9 cellular contexts compared by ENCODE assay signal in the genomic region with DNA sequence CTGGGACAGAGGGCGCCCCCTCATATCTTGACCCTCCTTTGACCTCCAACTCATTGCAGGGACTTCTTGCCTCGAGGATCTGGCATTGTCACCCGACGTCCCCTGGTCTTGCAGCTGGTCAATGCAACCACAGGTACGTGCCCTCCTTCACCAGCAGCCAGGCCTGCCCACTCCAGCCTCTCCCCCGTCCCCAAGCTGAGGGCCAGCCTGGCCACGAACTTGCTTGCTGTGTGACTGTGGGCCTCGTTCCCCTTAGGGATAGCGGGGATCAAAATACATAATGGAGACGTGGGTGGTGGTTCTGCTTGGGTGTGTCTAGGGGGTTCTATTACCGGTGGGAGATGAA. TPM values are rescaled to one million over a fixed set of nuclear protein-coding genes. Genes with fewer than 3 reads are reported as not detected.
A peak's percentile ranks its signal among the peaks of the same experiment; 100 is the strongest.
DNase-seq lines count a peak whose midpoint lies in the region; ATAC-seq and TF ChIP-seq lines count a peak whose summit lies in the region.
"Had no signal": no experiment of that assay in that cellular context is flagged by ENCODE, and none has a peak within 500 bp of the region (broad histone marks: within the 10 kb centered on the region; RNA-seq: fewer than 3 reads in every experiment).

No MANE protein-coding gene starts in this region.

- peaks cover 2% of the 10 kb centered on the region; the same call in 1 of the 2 replicates for H3K27me3 Mint-ChIP-seq in HFFc6 (ENCODE audit: insufficient read depth)

- H3K9me3 Mint-ChIP-seq in HFFc6, result no peaks in the 10 kb centered on the region

- H3K36me3 Mint-ChIP-seq in HFFc6 (ENCODE audit: low read depth), result peaks cover 10% of the 10 kb centered on the region; the same call in 1 of the 2 replicates

- no peaks in the 10 kb centered on the region for H3K27me3 ChIP-seq in heart left ventricle
- no peaks in the 10 kb centered on the region for H3K27me3 ChIP-seq in mammary epithelial cell (ENCODE audit: insufficient read depth, low read length)
- H3K27me3 ChIP-seq in mucosa of stomach (ENCODE audit: control insufficient read depth, insufficient read depth, low read length), result no peaks in the 10 kb centered on the region
- no peaks in the 10 kb centered on the region for H3K27me3 ChIP-seq in uterus

- intact Hi-C loops in heart left ventricle (cut with DNase I) (no loop called here), Right ventricle myocardium inferior (cut with DNase I) (no loop called here), mammary epithelial cell (cut with micrococcal nuclease) (loop anchor here (1.0 to 5.0 kb wide), 2 partner anchors 15 to 34 kb away; partner anchors contain the start of gene DNM1), uterus (cut with DNase I; ENCODE audit: low total_unique reads) (no loop called here)

- H4K20me1 ChIP-seq in mammary epithelial cell (ENCODE audit: insufficient read depth, low read length), result no peaks in the 10 kb centered on the region

- peak overlapping the region; percentile 67 for H3K4me2 ChIP-seq in mammary epithelial cell (ENCODE audit: insufficient read depth, low read depth, low read length)

- WGBS in heart left ventricle, 4 donors, result 62 to 71% (median 64%) methylated on average over 11 of the region's 11 CpGs
- 72% methylated on average over 8 of the region's 11 CpGs for WGBS in mammary epithelial cell (ENCODE audit: low coverage, missing lambda C conversion rate)

- peaks cover 26% of the 10 kb centered on the region for H3K4me1 Mint-ChIP-seq in HFFc6 (ENCODE audit: low read depth)

- DNase-seq in heart left ventricle, result no peak
- no peak for DNase-seq in Right ventricle myocardium inferior (ENCODE audit: missing footprints)
- DNase-seq in mammary epithelial cell, result no peak
- no peak for DNase-seq in uterus
- DNase-seq in cortex of kidney (lab: John Stamatoyannopoulos, UW), result no peak
- DNase-seq in HFFc6, result no peak
- DNase-seq: amniotic stem cell had no signal

- no peak overlapping the region for H3K4me3 Mint-ChIP-seq in HFFc6

- peak overlapping the region; percentile 83 for H2AFZ ChIP-seq in mammary epithelial cell (ENCODE audit: low read depth, low read length)

- H3K4me3 ChIP-seq in heart left ventricle, result peak overlapping the region in 9 of 12 donors; percentile 30 to 53 (median 49)
- H3K4me3 ChIP-seq in mammary epithelial cell (replicated peaks in 1 of 3; ENCODE audit: insufficient read depth in 1 of 3, low read depth in 2 of 3, low read length in 3 of 3), result peak overlapping the region in 1 of 3 experiments; percentile 16
- no peak overlapping the region for H3K4me3 ChIP-seq in mucosa of stomach (ENCODE audit: low read length)
- peak overlapping the region in 1 of 2 donors; percentile 22 for H3K4me3 ChIP-seq in uterus

- no peaks in the 10 kb centered on the region for H3K9me3 ChIP-seq in heart left ventricle
- H3K9me3 ChIP-seq in mammary epithelial cell (replicated peaks; ENCODE audit: insufficient read depth, low read length), result no peaks in the 10 kb centered on the region
- H3K9me3 ChIP-seq in mucosa of stomach (ENCODE audit: control insufficient read depth, low read length), result no peaks in the 10 kb centered on the region
- H3K9me3 ChIP-seq in uterus, result no peaks in the 10 kb centered on the region

- no peak for TF ChIP-seq CTCF in heart left ventricle (IDR thresholded peaks at IDR 0.05)
- TF ChIP-seq CTCF in mammary epithelial cell (conservative IDR thresholded peaks at IDR 0.05 in 1 of 2, IDR thresholded peaks at IDR 0.05 in 1 of 2; ENCODE audit: extremely low read depth in 1 of 2, insufficient read depth in 1 of 2, low read depth in 1 of 2, low read length in 2 of 2), result no peak
- TF ChIP-seq CTCF in uterus (IDR thresholded peaks at IDR 0.05), result no peak
- no peak for TF ChIP-seq CTCF in HFFc6 (IDR thresholded peaks at IDR 0.05)

- dilution Hi-C loops in mammary epithelial cell (cut with HindIII; ENCODE audit: low sequenced_read_pairs), result no loop called here

- H3K79me2 ChIP-seq in mammary epithelial cell (ENCODE audit: insufficient read depth, low read length), result no peaks in the 10 kb centered on the region

- in situ Hi-C loops in mammary epithelial cell (cut with MboI; ENCODE audit: low sequenced_read_pairs in 2 of 2), result no loop called here

- H3K27ac ChIP-seq in heart left ventricle, result peak overlapping the region in 5 of 12 donors; percentile 1 to 40 (median 29)
- H3K27ac ChIP-seq in mammary epithelial cell (ENCODE audit: insufficient read depth, low read depth, low read length), result no peak overlapping the region
- peak overlapping the region; percentile 29 to 42 for H3K27ac ChIP-seq in uterus

- ATAC-seq in heart left ventricle, result no peak
- no peak for ATAC-seq in Right ventricle myocardium inferior
- no peak for ATAC-seq in GM21447 (IDR thresholded peaks at IDR 0.05; ENCODE audit: unreplicated experiment)

- H3K9ac ChIP-seq in mammary epithelial cell (ENCODE audit: insufficient read depth, low read length) (no peak overlapping the region), mucosa of stomach (ENCODE audit: low read length) (peak overlapping the region; percentile 15)

- no peak for TF ChIP-seq POLR2A in heart left ventricle (IDR thresholded peaks at IDR 0.05)
- no peak for TF ChIP-seq POLR2A in uterus (IDR thresholded peaks at IDR 0.05)

- H3K27ac Mint-ChIP-seq in HFFc6, result no peak overlapping the region

- H3K4me1 ChIP-seq in heart left ventricle (peaks cover 0 to 32% (median 16%) of the 10 kb centered on the region in 12 donors), mammary epithelial cell (ENCODE audit: insufficient read depth, low read length) (peaks cover 15% of the 10 kb centered on the region), mucosa of stomach (ENCODE audit: control insufficient read depth, insufficient read depth, low read length) (peaks cover 8% of the 10 kb centered on the region), uterus (no peaks in the 10 kb centered on the region)

- H3K36me3 ChIP-seq in heart left ventricle, result peaks cover 0 to 21% (median 0%) of the 10 kb centered on the region in 9 donors
- no peaks in the 10 kb centered on the region for H3K36me3 ChIP-seq in mammary epithelial cell (ENCODE audit: insufficient read depth, low read length)
- no peaks in the 10 kb centered on the region for H3K36me3 ChIP-seq in mucosa of stomach (ENCODE audit: control insufficient read depth, insufficient read depth, low read length)
- no peaks in the 10 kb centered on the region for H3K36me3 ChIP-seq in uterus

- CTCF ChIA-PET in mammary epithelial cell (lab: Charles Lee; ENCODE audit: low non-redundant PET), result interaction anchor here (0.5 kb wide), 1 partner anchor 810 kb away, joined by 5 read pairs; the partner anchor contains the start of gene SH3GLB2

- BruUV-seq in mammary epithelial cell (replicated peaks; lab: Mats Ljungman, UMichigan), result no TSS peak

RNA-seq across cellular contexts. Expression of gene DNM1, which starts 15.0 kb away (rescaled TPM):
- total RNA-seq in heart left ventricle (10 to 100 TPM in 1 of 9 donors, 1 to 10 TPM in 8; 1.6 to 17.2 (median 3.6) TPM), Right ventricle myocardium inferior (6.1 TPM), mammary epithelial cell (1 to 10 TPM in 1 of 2 donors, under 1 TPM in 1; 0.67 to 3.2 TPM), uterus (10 to 100 TPM in 3 of 4 donors, 1 to 10 TPM in 1; 5.0 to 71.5 (median 31.0) TPM)
- polyA plus RNA-seq in heart left ventricle (1 to 10 TPM; 2.2 to 7.7 TPM), mammary epithelial cell (0.50 TPM)
- not detected for polyA minus RNA-seq in mammary epithelial cell
- 10 to 100 TPM; 17.4 to 38.2 (median 32.7) TPM for total RNA-seq in HFFc6 (2021; fragmentation: NEBNext Ultra II Directional; extraction: Animal tissue kit (Norgen Biotek cat#: 25700))

RNA-seq across cellular contexts. Expression of gene CIZ1, which starts 26.8 kb away (rescaled TPM):
- total RNA-seq in heart left ventricle (100 to 1,000 TPM in 1 of 9 donors, 10 to 100 TPM in 8; 42.6 to 101 (median 79.3) TPM), Right ventricle myocardium inferior (69.3 TPM), mammary epithelial cell (100 to 1,000 TPM in 1 of 2 donors, 10 to 100 TPM in 1; 36.0 to 109 TPM), uterus (100 to 1,000 TPM in 1 of 4 donors, 10 to 100 TPM in 3; 31.3 to 151 (median 52.6) TPM)
- polyA plus RNA-seq in heart left ventricle (10 to 100 TPM; 43.7 to 53.8 TPM), mammary epithelial cell (25.5 TPM)
- 130 TPM for polyA minus RNA-seq in mammary epithelial cell
- 100 to 1,000 TPM; 119 to 168 (median 148) TPM for total RNA-seq in HFFc6 (2021; fragmentation: NEBNext Ultra II Directional; extraction: Animal tissue kit (Norgen Biotek cat#: 25700))

RNA-seq across cellular contexts. Expression of gene GOLGA2, which starts 57.7 kb away (rescaled TPM):
- total RNA-seq in heart left ventricle (100 to 1,000 TPM in 1 of 9 donors, 10 to 100 TPM in 8; 68.5 to 122 (median 87.4) TPM), Right ventricle myocardium inferior (76.4 TPM), mammary epithelial cell (10 to 100 TPM; 42.2 to 76.7 TPM), uterus (100 to 1,000 TPM in 2 of 4 donors, 10 to 100 TPM in 2; 18.4 to 174 (median 89.9) TPM)
- polyA plus RNA-seq in heart left ventricle (100 to 1,000 TPM in 1 of 2 donors, 10 to 100 TPM in 1; 77.7 to 144 TPM), mammary epithelial cell (36.5 TPM)
- polyA minus RNA-seq in mammary epithelial cell, result 112 TPM
- 100 to 1,000 TPM; 142 to 167 (median 156) TPM for total RNA-seq in HFFc6 (2021; fragmentation: NEBNext Ultra II Directional; extraction: Animal tissue kit (Norgen Biotek cat#: 25700))

RNA-seq across cellular contexts. Expression of gene SWI5, which starts 57.9 kb away (rescaled TPM):
- total RNA-seq in heart left ventricle, result 10 to 100 TPM; 10.8 to 23.9 (median 18.7) TPM
- 10 to 100 TPM; 25.8 to 30.6 TPM for polyA plus RNA-seq in heart left ventricle
- 14.9 TPM for total RNA-seq in Right ventricle myocardium inferior
- total RNA-seq in mammary epithelial cell, result 10 to 100 TPM; 13.5 to 26.3 TPM
- 43.8 TPM for polyA plus RNA-seq in mammary epithelial cell
- polyA minus RNA-seq in mammary epithelial cell, result 5.2 TPM
- 10 to 100 TPM; 10.3 to 86.1 (median 19.3) TPM for total RNA-seq in uterus
- 10 to 100 TPM; 40.7 to 46.7 (median 41.9) TPM for total RNA-seq in HFFc6 (2021; fragmentation: NEBNext Ultra II Directional; extraction: Animal tissue kit (Norgen Biotek cat#: 25700))

RNA-seq across cellular contexts. Expression of gene BBLN, which starts 58.1 kb away (rescaled TPM):
- total RNA-seq in heart left ventricle, result 100 to 1,000 TPM in 2 of 9 donors, 10 to 100 TPM in 7; 29.9 to 280 (median 46.4) TPM
- 100 to 1,000 TPM in 1 of 2 donors, 10 to 100 TPM in 1; 47.3 to 122 TPM for polyA plus RNA-seq in heart left ventricle
- 36.1 TPM for total RNA-seq in Right ventricle myocardium inferior
- total RNA-seq in mammary epithelial cell, result 10 to 100 TPM; 56.9 to 63.3 TPM
- 58.9 TPM for polyA plus RNA-seq in mammary epithelial cell
- polyA minus RNA-seq in mammary epithelial cell, result 11.0 TPM
- total RNA-seq in uterus, result 100 to 1,000 TPM in 2 of 4 donors, 10 to 100 TPM in 2; 31.3 to 198 (median 96.0) TPM
- total RNA-seq in HFFc6 (2021; fragmentation: NEBNext Ultra II Directional; extraction: Animal tissue kit (Norgen Biotek cat#: 25700)), result 10 to 100 TPM; 45.7 to 63.2 (median 50.5) TPM
